Comparison of ENCODE assay signal across 26 cellular contexts in the genomic region with DNA sequence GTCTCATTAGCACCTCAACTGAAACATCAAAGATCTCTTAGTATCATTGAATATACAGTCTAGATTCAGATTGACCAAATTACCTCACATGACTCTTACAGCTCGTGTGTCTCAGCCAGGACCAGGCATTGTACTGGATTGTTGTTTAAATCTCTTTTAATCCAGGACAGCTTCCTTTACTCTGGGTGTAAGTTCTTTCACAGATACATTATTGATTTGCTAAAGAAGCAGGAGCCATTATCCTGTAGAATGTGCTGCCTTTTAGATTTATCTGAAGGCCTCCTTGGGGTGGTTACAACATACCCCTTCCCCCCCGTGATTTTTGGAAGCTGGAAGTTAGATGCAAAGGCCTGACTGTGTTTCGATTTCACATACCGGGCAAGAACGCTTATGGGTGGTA. TPM values are rescaled to one million over a fixed set of nuclear protein-coding genes. Genes with fewer than 3 reads are reported as not detected.
DNase-seq lines count a peak whose midpoint lies in the region; ATAC-seq, FAIRE-seq and TF ChIP-seq lines count a peak whose summit lies in the region.
"Had no signal": no experiment of that assay in that cellular context is flagged by ENCODE, and none has a peak within 500 bp of the region (broad histone marks: within the 10 kb centered on the region; RNA-seq: fewer than 3 reads in every experiment).

No MANE protein-coding gene starts in this region.

- H3F3A ChIP-seq in Loucy (ENCODE audit: low read depth) = no peaks in the 10 kb centered on the region

- H3K27ac ChIP-seq in endodermal cell (ENCODE audit: low read depth, low read length) (no peak overlapping the region), RWPE1 (no peak overlapping the region)
- H3K27ac ChIP-seq: 22Rv1 had no signal

- DNase-seq in activated CD8-positive, alpha-beta T cell treated with anti-CD3 and anti-CD28 coated beads, Interleukin-2, amount 10 ng/mL, durations not matched to agents 7 days and 5 days = no peak
- no peak for DNase-seq in activated CD8-positive, alpha-beta T cell treated with anti-CD3 and anti-CD28 coated beads for 36 hours
- DNase-seq in endodermal cell (no peak), urothelium cell line (ENCODE audit: low spot score) (no peak), mesothelial cell of epicardium (ENCODE audit: low spot score in 2 of 2, unreplicated experiment in 2 of 2) (no peak), RWPE1 (ENCODE audit: low spot score) (no peak), NCI-H187 (lab: John Stamatoyannopoulos, UW) (no peak)
- DNase-seq: ACHN; C1 segment of cervical spinal cord; Calu3; CD8-positive, alpha-beta memory T cell; DMS153; KG1; NCI-H1105; NCI-H146; NCI-H2029 treated with DMSO at 0.1 percent for 48 hours; NCI-H524 treated with DMSO at 0.1 percent for 48 hours; NCI-H82; OCI-M1 had no signal

- CTCF ChIA-PET in activated CD8-positive, alpha-beta T cell treated with anti-CD3 and anti-CD28 coated beads, Interleukin-2, amount 10 ng/mL, durations not matched to agents 7 days and 5 days (lab: Charles Lee) = interaction anchor here (1.0 to 1.5 kb wide), 4 partner anchors 10 to 53 kb away, joined by 3 read pairs; no protein-coding TSS in a partner anchor
- CTCF ChIA-PET in activated CD8-positive, alpha-beta T cell treated with anti-CD3 and anti-CD28 coated beads for 36 hours (lab: Charles Lee) = interaction anchor here (0.5 to 1.8 kb wide), 4 partner anchors 26 to 223 kb away, joined by 3 to 5 read pairs (median 4); no protein-coding TSS in a partner anchor
- CTCF ChIA-PET in RWPE1 (lab: Yijun Ruan, JAX) = interaction anchor here (0.6 kb wide), 2 partner anchors 53 to 105 kb away, joined by 3 read pairs; no protein-coding TSS in a partner anchor

- H3K9me2 ChIP-seq in Loucy (replicated peaks; ENCODE audit: low read depth, low read length) = no peaks in the 10 kb centered on the region

- H3K4me3 ChIP-seq in Loucy (ENCODE audit: low read length, poor library complexity, severe bottlenecking) (peak overlapping the region; percentile 93), endodermal cell (ENCODE audit: low read length) (no peak overlapping the region)
- H3K4me3 ChIP-seq: GM23338 had no signal

- no peaks in the 10 kb centered on the region for H3K27me3 Mint-ChIP-seq in activated CD8-positive, alpha-beta T cell treated with anti-CD3 and anti-CD28 coated beads, Interleukin-2, amount 10 ng/mL, durations not matched to agents 7 days and 5 days (ENCODE audit: low read depth)
- H3K27me3 Mint-ChIP-seq in activated CD8-positive, alpha-beta T cell treated with anti-CD3 and anti-CD28 coated beads for 36 hours = no peaks in the 10 kb centered on the region
- no peaks in the 10 kb centered on the region for H3K27me3 Mint-ChIP-seq in endodermal cell (ENCODE audit: insufficient read depth)
- no peaks in the 10 kb centered on the region for H3K27me3 Mint-ChIP-seq in mesothelial cell of epicardium (ENCODE audit: low read depth)

- peak overlapping the region; percentile 24 for H3K9ac ChIP-seq in Loucy (ENCODE audit: low read depth, low read length, poor library complexity, severe bottlenecking)
- no peak overlapping the region for H3K9ac ChIP-seq in endodermal cell (ENCODE audit: extremely low read depth, low read length, poor library complexity, severe bottlenecking)

- peaks cover 4% of the 10 kb centered on the region for H3K27me3 ChIP-seq in Loucy (ENCODE audit: insufficient read depth, low read length, poor library complexity, severe bottlenecking)
- no peaks in the 10 kb centered on the region for H3K27me3 ChIP-seq in endodermal cell (ENCODE audit: control insufficient read depth, insufficient read depth, low read length, poor library complexity, severe bottlenecking)

- no peaks in the 10 kb centered on the region for H3K9me3 ChIP-seq in Loucy (ENCODE audit: insufficient read depth, low read depth, low read length)
- H3K9me3 ChIP-seq in endodermal cell (ENCODE audit: control insufficient read depth, low read length) = no peaks in the 10 kb centered on the region

- H4K20me1 ChIP-seq in Loucy (ENCODE audit: insufficient read depth, low read length, poor library complexity, severe bottlenecking) = peaks cover 45% of the 10 kb centered on the region

- intact Hi-C loops in activated CD8-positive, alpha-beta T cell treated with anti-CD3 and anti-CD28 coated beads for 36 hours (cut with micrococcal nuclease) = no loop called here

- peaks cover 76% of the 10 kb centered on the region for H3K36me3 Mint-ChIP-seq in activated CD8-positive, alpha-beta T cell treated with anti-CD3 and anti-CD28 coated beads, Interleukin-2, amount 10 ng/mL, durations not matched to agents 7 days and 5 days (ENCODE audit: low read depth)
- H3K36me3 Mint-ChIP-seq in activated CD8-positive, alpha-beta T cell treated with anti-CD3 and anti-CD28 coated beads for 36 hours (ENCODE audit: low read depth) = peaks cover 75% of the 10 kb centered on the region
- H3K36me3 Mint-ChIP-seq in endodermal cell (ENCODE audit: low read depth) (peaks cover 68% of the 10 kb centered on the region), mesothelial cell of epicardium (peaks cover 22% of the 10 kb centered on the region)

- no peak overlapping the region for H2AFZ ChIP-seq in Loucy (ENCODE audit: low read length)
- H2AFZ ChIP-seq: GM23338 had no signal

- H3K4me1 ChIP-seq in Loucy (ENCODE audit: insufficient read depth, low read length, poor library complexity, severe bottlenecking) = peaks cover 36% of the 10 kb centered on the region
- peaks cover 10% of the 10 kb centered on the region for H3K4me1 ChIP-seq in endodermal cell (ENCODE audit: control insufficient read depth, insufficient read depth, low read length)

- peak; percentile 75 for FAIRE-seq in urothelium cell line (lab: Jason Lieb, UNC)
- FAIRE-seq: G401.6, HTR-8/SVneo, RCC 7860 had no signal

- H3K79me2 ChIP-seq in Loucy (ENCODE audit: insufficient read depth, low read length) = peaks cover 85% of the 10 kb centered on the region

- no peak for TF ChIP-seq CTCF in activated CD8-positive, alpha-beta T cell treated with anti-CD3 and anti-CD28 coated beads for 36 hours (IDR thresholded peaks at IDR 0.05)
- TF ChIP-seq CTCF in Loucy (conservative IDR thresholded peaks at IDR 0.05; ENCODE audit: low read length) (no peak), endodermal cell (conservative IDR thresholded peaks at IDR 0.05) (no peak), mesothelial cell of epicardium (IDR thresholded peaks at IDR 0.05; ENCODE audit: unreplicated experiment) (no peak), RWPE1 (conservative IDR thresholded peaks at IDR 0.05; ENCODE audit: low read depth) (no peak)

- no peaks in the 10 kb centered on the region for H3K9me3 Mint-ChIP-seq in activated CD8-positive, alpha-beta T cell treated with anti-CD3 and anti-CD28 coated beads, Interleukin-2, amount 10 ng/mL, durations not matched to agents 7 days and 5 days (ENCODE audit: insufficient read depth)
- no peaks in the 10 kb centered on the region for H3K9me3 Mint-ChIP-seq in activated CD8-positive, alpha-beta T cell treated with anti-CD3 and anti-CD28 coated beads for 36 hours
- H3K9me3 Mint-ChIP-seq in endodermal cell (no peaks in the 10 kb centered on the region), mesothelial cell of epicardium (no peaks in the 10 kb centered on the region)
- H3K9me3 Mint-ChIP-seq: CD8-positive, alpha-beta memory T cell; GM23338 had no signal

- POLR2A ChIA-PET in activated CD8-positive, alpha-beta T cell treated with anti-CD3 and anti-CD28 coated beads, Interleukin-2, amount 10 ng/mL, durations not matched to agents 7 days and 5 days (lab: Charles Lee) = interaction anchor here (1.1 kb wide), 1 partner anchor 10 kb away, joined by 4 read pairs; no protein-coding TSS in a partner anchor
- POLR2A ChIA-PET in activated CD8-positive, alpha-beta T cell treated with anti-CD3 and anti-CD28 coated beads for 36 hours (lab: Charles Lee) = interaction anchor here (1.2 to 16.3 kb wide), 5 partner anchors 8 to 31 kb away, joined by 3 to 237 read pairs (median 3); a partner anchor contains a TSS
- POLR2A ChIA-PET in RWPE1 (lab: Yijun Ruan, JAX; ENCODE audit: low non-redundant PET) = no interaction called here

- ATAC-seq in activated CD8-positive, alpha-beta T cell treated with anti-CD3 and anti-CD28 coated beads, Interleukin-2, amount 10 ng/mL, durations not matched to agents 7 days and 5 days = no peak
- no peak for ATAC-seq in activated CD8-positive, alpha-beta T cell treated with anti-CD3 and anti-CD28 coated beads for 36 hours
- ATAC-seq: GM23338, Right ventricle myocardium inferior had no signal

- H3K4me2 ChIP-seq in Loucy (ENCODE audit: low read depth, low read length, poor library complexity, severe bottlenecking) = peak overlapping the region; percentile 100
- H3K4me2 ChIP-seq: GM23338 had no signal

- H3K36me3 ChIP-seq in Loucy (ENCODE audit: insufficient read depth, low read length) (peaks cover 57% of the 10 kb centered on the region; the same call in 1 of the 2 replicates), endodermal cell (ENCODE audit: control insufficient read depth, insufficient read depth, low read length) (peaks cover 63% of the 10 kb centered on the region)

- 93 to 100% methylated on average over 2 to 5 of the region's 5 CpGs for WGBS in endodermal cell (ENCODE audit: insufficient coverage in 1 of 2, insufficient read length in 1 of 2), 2 experiments

- peaks cover 70% of the 10 kb centered on the region for H3K4me1 Mint-ChIP-seq in activated CD8-positive, alpha-beta T cell treated with anti-CD3 and anti-CD28 coated beads, Interleukin-2, amount 10 ng/mL, durations not matched to agents 7 days and 5 days (ENCODE audit: low read depth)
- peaks cover 37% of the 10 kb centered on the region for H3K4me1 Mint-ChIP-seq in activated CD8-positive, alpha-beta T cell treated with anti-CD3 and anti-CD28 coated beads for 36 hours (ENCODE audit: low read depth)
- peaks cover 17% of the 10 kb centered on the region for H3K4me1 Mint-ChIP-seq in endodermal cell
- H3K4me1 Mint-ChIP-seq in mesothelial cell of epicardium = peaks cover 23% of the 10 kb centered on the region

- H3K27ac Mint-ChIP-seq in activated CD8-positive, alpha-beta T cell treated with anti-CD3 and anti-CD28 coated beads, Interleukin-2, amount 10 ng/mL, durations not matched to agents 7 days and 5 days = peak overlapping the region; percentile 30
- H3K27ac Mint-ChIP-seq in activated CD8-positive, alpha-beta T cell treated with anti-CD3 and anti-CD28 coated beads for 36 hours = no peak overlapping the region
- H3K27ac Mint-ChIP-seq in endodermal cell (peak overlapping the region; percentile 66), mesothelial cell of epicardium (no peak overlapping the region)
- H3K27ac Mint-ChIP-seq: CD8-positive, alpha-beta memory T cell; GM23338 had no signal

- no peak overlapping the region for H3K4me3 Mint-ChIP-seq in activated CD8-positive, alpha-beta T cell treated with anti-CD3 and anti-CD28 coated beads, Interleukin-2, amount 10 ng/mL, durations not matched to agents 7 days and 5 days
- H3K4me3 Mint-ChIP-seq in activated CD8-positive, alpha-beta T cell treated with anti-CD3 and anti-CD28 coated beads for 36 hours = no peak overlapping the region
- no peak overlapping the region for H3K4me3 Mint-ChIP-seq in endodermal cell
- no peak overlapping the region for H3K4me3 Mint-ChIP-seq in mesothelial cell of epicardium

RNA-seq across cellular contexts. Expression of a gene that starts 4.2 kb away (rescaled TPM):
- total RNA-seq in activated CD8-positive, alpha-beta T cell treated with anti-CD3 and anti-CD28 coated beads, Interleukin-2, amount 10 ng/mL, durations not matched to agents 7 days and 5 days = 100 to 1,000 TPM; 275 to 287 TPM
- 100 to 1,000 TPM; 318 to 319 TPM for total RNA-seq in activated CD8-positive, alpha-beta T cell treated with anti-CD3 and anti-CD28 coated beads for 36 hours
- total RNA-seq in endodermal cell (100 to 1,000 TPM; 155 to 179 TPM), mesothelial cell of epicardium (50.5 to 59.7 TPM (median 52.1 TPM) in 3 replicates)
- polyA plus RNA-seq in endodermal cell (2013, experiment 1 of 2) = 89.4 TPM
- polyA plus RNA-seq in endodermal cell (2013, experiment 2 of 2) = 70.5 TPM

RNA-seq across cellular contexts. Expression of a gene that starts 23.3 kb away (rescaled TPM):
- under 1 TPM; 0.34 to 0.68 TPM for total RNA-seq in activated CD8-positive, alpha-beta T cell treated with anti-CD3 and anti-CD28 coated beads, Interleukin-2, amount 10 ng/mL, durations not matched to agents 7 days and 5 days
- under 1 TPM in 1 of 2 experiments, not detected in 1; 0.22 TPM for total RNA-seq in activated CD8-positive, alpha-beta T cell treated with anti-CD3 and anti-CD28 coated beads for 36 hours
- total RNA-seq in endodermal cell (10 to 100 TPM; 11.4 to 21.6 TPM), mesothelial cell of epicardium (1.6 to 2.8 TPM (median 1.6 TPM) in 3 replicates)
- 14.4 TPM for polyA plus RNA-seq in endodermal cell (2013, experiment 1 of 2)
- 12.5 TPM for polyA plus RNA-seq in endodermal cell (2013, experiment 2 of 2)

Comparison
In these comparisons a context has a peak if more than half of its experiments do, and no peak if none do; other contexts are left out.
1. H3K27ac Mint-ChIP-seq: peak in activated CD8-positive, alpha-beta T cell treated with anti-CD3 and anti-CD28 coated beads, Interleukin-2, amount 10 ng/mL, durations not matched to agents 7 days and 5 days (single experiment) and endodermal cell (single experiment); none in activated CD8-positive, alpha-beta T cell treated with anti-CD3 and anti-CD28 coated beads for 36 hours (single experiment) and mesothelial cell of epicardium (single experiment).